Comparison of ENCODE assay signal across 11 cellular contexts in the genomic region with DNA sequence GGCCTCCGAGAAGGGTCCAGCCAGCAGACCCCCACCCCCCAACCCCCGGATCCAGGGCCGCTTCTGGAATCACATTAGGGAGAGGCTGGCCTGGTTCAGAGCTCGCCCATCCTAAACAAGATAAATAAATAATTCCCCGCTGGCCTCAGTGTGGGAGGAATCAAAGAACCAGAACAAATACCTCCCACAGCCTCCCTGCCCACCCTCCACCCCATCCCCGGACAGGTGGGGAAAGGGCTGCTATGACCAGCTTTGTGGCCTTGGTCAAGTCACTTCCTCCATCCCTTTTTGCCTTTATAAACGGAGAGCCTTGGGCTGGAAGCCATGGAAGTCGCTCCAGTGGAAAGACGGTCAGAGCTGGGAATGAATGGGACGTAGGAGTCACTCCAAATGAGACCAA.
"Had no signal": no experiment of that assay in that cellular context is flagged by ENCODE, and none has a peak within 500 bp of the region (broad histone marks: within the 10 kb centered on the region; RNA-seq: fewer than 3 reads in every experiment).

No MANE protein-coding gene starts in this region.

- H3K9me3 ChIP-seq: thoracic aorta had no signal

- H3K4me3 Mint-ChIP-seq: activated CD4-positive, alpha-beta memory T cell treated with anti-CD3 and anti-CD28 coated beads for 36 hours; endodermal cell had no signal

- ATAC-seq: activated T-cell treated with anti-CD3 and anti-CD28 coated beads, Interleukin-2, amount 50 U/mL, for 72 hours; left colon; naive thymus-derived CD4-positive, alpha-beta T cell had no signal

- H3K9me3 Mint-ChIP-seq: activated CD4-positive, alpha-beta memory T cell treated with anti-CD3 and anti-CD28 coated beads for 36 hours; activated T-cell treated with anti-CD3 and anti-CD28 coated beads, Interleukin-2, amount 50 U/mL, for 72 hours; central memory CD8-positive, alpha-beta T cell; endodermal cell had no signal

- H3K4me3 ChIP-seq: lung had no signal

- H3K36me3 Mint-ChIP-seq: activated CD4-positive, alpha-beta memory T cell treated with anti-CD3 and anti-CD28 coated beads for 36 hours had no signal

- H3K36me3 ChIP-seq: thoracic aorta had no signal

- H3K27ac Mint-ChIP-seq: activated CD4-positive, alpha-beta memory T cell treated with anti-CD3 and anti-CD28 coated beads for 36 hours; activated T-cell treated with anti-CD3 and anti-CD28 coated beads, Interleukin-2, amount 50 U/mL, for 72 hours; endodermal cell; progenitor cell of endocrine pancreas had no signal

- DNase-seq: activated CD4-positive, alpha-beta memory T cell treated with anti-CD3 and anti-CD28 coated beads for 36 hours; activated CD4-positive, alpha-beta T cell treated with anti-CD3 and anti-CD28 coated beads for 1 hour; activated T-cell treated with anti-CD3 and anti-CD28 coated beads, Interleukin-2, amount 50 U/mL, for 72 hours; left colon; naive thymus-derived CD4-positive, alpha-beta T cell; stimulated activated naive CD4-positive, alpha-beta T cell treated with Interleukin-2 at 50 U/mL for 16 hours had no signal
